Comparison of ENCODE assay signal across 1 cellular context in the genomic region with DNA sequence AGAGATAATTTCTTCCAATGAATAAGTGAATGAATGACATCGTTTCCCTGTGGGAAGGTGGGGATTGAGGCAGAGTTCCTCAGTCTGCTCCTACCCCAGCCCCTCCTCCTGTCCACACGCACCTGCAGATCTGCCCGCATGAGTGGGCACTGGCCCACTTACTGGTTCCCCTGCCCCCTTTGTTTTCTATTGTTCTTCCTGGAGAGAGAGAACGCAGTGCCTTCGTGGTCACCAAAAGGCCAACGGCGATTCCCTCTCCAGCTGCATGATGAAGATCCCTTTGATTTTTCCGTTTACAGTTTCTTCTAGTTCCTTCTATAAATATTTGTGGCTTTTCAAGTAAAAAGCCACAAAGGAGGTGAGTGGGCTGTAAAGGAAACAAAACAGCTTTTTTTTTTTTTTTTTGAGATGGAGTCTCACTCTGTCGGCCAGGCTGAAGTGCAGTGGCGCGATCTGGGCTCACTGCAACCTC.
TF ChIP-seq lines count a peak whose summit lies in the region.

No MANE protein-coding gene starts in this region.

TF ChIP-seq in GM12878, 131 proteins besides CTCF, POLR2A, EP300 and RAD21 (continues in another document):
- TF ChIP-seq, protein P1, sequence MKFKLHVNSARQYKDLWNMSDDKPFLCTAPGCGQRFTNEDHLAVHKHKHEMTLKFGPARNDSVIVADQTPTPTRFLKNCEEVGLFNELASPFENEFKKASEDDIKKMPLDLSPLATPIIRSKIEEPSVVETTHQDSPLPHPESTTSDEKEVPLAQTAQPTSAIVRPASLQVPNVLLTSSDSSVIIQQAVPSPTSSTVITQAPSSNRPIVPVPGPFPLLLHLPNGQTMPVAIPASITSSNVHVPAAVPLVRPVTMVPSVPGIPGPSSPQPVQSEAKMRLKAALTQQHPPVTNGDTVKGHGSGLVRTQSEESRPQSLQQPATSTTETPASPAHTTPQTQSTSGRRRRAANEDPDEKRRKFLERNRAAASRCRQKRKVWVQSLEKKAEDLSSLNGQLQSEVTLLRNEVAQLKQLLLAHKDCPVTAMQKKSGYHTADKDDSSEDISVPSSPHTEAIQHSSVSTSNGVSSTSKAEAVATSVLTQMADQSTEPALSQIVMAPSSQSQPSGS (IDR thresholded peaks at IDR 0.05; ENCODE audit: low read length) = no peak
- TF ChIP-seq, protein P2, sequence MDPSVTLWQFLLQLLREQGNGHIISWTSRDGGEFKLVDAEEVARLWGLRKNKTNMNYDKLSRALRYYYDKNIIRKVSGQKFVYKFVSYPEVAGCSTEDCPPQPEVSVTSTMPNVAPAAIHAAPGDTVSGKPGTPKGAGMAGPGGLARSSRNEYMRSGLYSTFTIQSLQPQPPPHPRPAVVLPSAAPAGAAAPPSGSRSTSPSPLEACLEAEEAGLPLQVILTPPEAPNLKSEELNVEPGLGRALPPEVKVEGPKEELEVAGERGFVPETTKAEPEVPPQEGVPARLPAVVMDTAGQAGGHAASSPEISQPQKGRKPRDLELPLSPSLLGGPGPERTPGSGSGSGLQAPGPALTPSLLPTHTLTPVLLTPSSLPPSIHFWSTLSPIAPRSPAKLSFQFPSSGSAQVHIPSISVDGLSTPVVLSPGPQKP (IDR thresholded peaks at IDR 0.05; ENCODE audit: low read depth, low read length) = no peak
- TF ChIP-seq, protein P3, sequence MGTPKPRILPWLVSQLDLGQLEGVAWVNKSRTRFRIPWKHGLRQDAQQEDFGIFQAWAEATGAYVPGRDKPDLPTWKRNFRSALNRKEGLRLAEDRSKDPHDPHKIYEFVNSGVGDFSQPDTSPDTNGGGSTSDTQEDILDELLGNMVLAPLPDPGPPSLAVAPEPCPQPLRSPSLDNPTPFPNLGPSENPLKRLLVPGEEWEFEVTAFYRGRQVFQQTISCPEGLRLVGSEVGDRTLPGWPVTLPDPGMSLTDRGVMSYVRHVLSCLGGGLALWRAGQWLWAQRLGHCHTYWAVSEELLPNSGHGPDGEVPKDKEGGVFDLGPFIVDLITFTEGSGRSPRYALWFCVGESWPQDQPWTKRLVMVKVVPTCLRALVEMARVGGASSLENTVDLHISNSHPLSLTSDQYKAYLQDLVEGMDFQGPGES (IDR thresholded peaks at IDR 0.05) = no peak
- TF ChIP-seq ESRRA (IDR thresholded peaks at IDR 0.05; ENCODE audit: low read length) (no peak), NRF1 (conservative IDR thresholded peaks at IDR 0.05; ENCODE audit: low read depth, low read length) (no peak), ZNF24 (IDR thresholded peaks at IDR 0.05) (peak; percentile 49), ATF7 (IDR thresholded peaks at IDR 0.05; ENCODE audit: low read depth) (no peak), MTA3 (IDR thresholded peaks at IDR 0.05; ENCODE audit: borderline replicate concordance, low read length) (no peak; the same call in 1 of the 2 replicates), IKZF1 (conservative IDR thresholded peaks at IDR 0.05) (peak; percentile 80), ZNF217 (IDR thresholded peaks at IDR 0.05) (no peak), CREM (IDR thresholded peaks at IDR 0.05; ENCODE audit: low read depth) (0 out of 2 replicates have a peak, but pooled peaks have one; percentile 29), KDM1A (IDR thresholded peaks at IDR 0.05; ENCODE audit: borderline replicate concordance) (no peak), HDGF (IDR thresholded peaks at IDR 0.05) (no peak), CHD1 (IDR thresholded peaks at IDR 0.05; ENCODE audit: low read depth, low read length) (no peak), SRF (IDR thresholded peaks at IDR 0.05; ENCODE audit: low read depth in 2 of 2, low read length in 2 of 2) (no peak), MEF2A (IDR thresholded peaks at IDR 0.05; ENCODE audit: insufficient read depth, low read depth, low read length) (peak; percentile 58), EED (IDR thresholded peaks at IDR 0.05; ENCODE audit: low read depth) (peak; percentile 60), GABPA (IDR thresholded peaks at IDR 0.05; ENCODE audit: low read depth) (no peak), NR2C2 (IDR thresholded peaks at IDR 0.05; ENCODE audit: borderline replicate concordance, control insufficient read depth, insufficient read length, low read depth) (no peak), YY1 (IDR thresholded peaks at IDR 0.05; ENCODE audit: low read depth, low read length) (no peak), HCFC1 (IDR thresholded peaks at IDR 0.05; ENCODE audit: low read length) (no peak), BACH1 (IDR thresholded peaks at IDR 0.05; ENCODE audit: borderline replicate concordance) (no peak), IKZF2 (IDR thresholded peaks at IDR 0.05) (peak; percentile 74 to 83), POLR2AphosphoS5 (IDR thresholded peaks at IDR 0.05; ENCODE audit: low read length) (peak; percentile 9; the same call in 1 of the 2 replicates), BMI1 (IDR thresholded peaks at IDR 0.05; ENCODE audit: borderline replicate concordance) (no peak), SP1 (IDR thresholded peaks at IDR 0.05; ENCODE audit: low read depth, low read length) (no peak), MXI1 (IDR thresholded peaks at IDR 0.05; ENCODE audit: low read depth, low read length) (no peak), SPI1 (IDR thresholded peaks at IDR 0.05; ENCODE audit: borderline replicate concordance, insufficient read depth, low read depth, low read length) (no peak), CBX3 (IDR thresholded peaks at IDR 0.05; ENCODE audit: borderline replicate concordance, low read depth) (no peak), KAT2A (conservative IDR thresholded peaks at IDR 0.05; ENCODE audit: control insufficient read depth, low read depth, low read length) (no peak), POLR2AphosphoS2 (IDR thresholded peaks at IDR 0.05; ENCODE audit: low read depth, low read length) (no peak), PAX8 (IDR thresholded peaks at IDR 0.05) (no peak), GATAD2B (conservative IDR thresholded peaks at IDR 0.05; ENCODE audit: low read depth) (0 out of 2 replicates have a peak, but pooled peaks have one; percentile 22)
- TF ChIP-seq, protein P4, sequence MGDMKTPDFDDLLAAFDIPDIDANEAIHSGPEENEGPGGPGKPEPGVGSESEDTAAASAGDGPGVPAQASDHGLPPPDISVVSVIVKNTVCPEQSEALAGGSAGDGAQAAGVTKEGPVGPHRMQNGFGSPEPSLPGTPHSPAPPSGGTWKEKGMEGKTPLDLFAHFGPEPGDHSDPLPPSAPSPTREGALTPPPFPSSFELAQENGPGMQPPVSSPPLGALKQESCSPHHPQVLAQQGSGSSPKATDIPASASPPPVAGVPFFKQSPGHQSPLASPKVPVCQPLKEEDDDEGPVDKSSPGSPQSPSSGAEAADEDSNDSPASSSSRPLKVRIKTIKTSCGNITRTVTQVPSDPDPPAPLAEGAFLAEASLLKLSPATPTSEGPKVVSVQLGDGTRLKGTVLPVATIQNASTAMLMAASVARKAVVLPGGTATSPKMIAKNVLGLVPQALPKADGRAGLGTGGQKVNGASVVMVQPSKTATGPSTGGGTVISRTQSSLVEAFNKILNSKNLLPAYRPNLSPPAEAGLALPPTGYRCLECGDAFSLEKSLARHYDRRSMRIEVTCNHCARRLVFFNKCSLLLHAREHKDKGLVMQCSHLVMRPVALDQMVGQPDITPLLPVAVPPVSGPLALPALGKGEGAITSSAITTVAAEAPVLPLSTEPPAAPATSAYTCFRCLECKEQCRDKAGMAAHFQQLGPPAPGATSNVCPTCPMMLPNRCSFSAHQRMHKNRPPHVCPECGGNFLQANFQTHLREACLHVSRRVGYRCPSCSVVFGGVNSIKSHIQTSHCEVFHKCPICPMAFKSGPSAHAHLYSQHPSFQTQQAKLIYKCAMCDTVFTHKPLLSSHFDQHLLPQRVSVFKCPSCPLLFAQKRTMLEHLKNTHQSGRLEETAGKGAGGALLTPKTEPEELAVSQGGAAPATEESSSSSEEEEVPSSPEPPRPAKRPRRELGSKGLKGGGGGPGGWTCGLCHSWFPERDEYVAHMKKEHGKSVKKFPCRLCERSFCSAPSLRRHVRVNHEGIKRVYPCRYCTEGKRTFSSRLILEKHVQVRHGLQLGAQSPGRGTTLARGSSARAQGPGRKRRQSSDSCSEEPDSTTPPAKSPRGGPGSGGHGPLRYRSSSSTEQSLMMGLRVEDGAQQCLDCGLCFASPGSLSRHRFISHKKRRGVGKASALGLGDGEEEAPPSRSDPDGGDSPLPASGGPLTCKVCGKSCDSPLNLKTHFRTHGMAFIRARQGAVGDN (IDR thresholded peaks at IDR 0.05) = no peak
- TF ChIP-seq, protein P5, sequence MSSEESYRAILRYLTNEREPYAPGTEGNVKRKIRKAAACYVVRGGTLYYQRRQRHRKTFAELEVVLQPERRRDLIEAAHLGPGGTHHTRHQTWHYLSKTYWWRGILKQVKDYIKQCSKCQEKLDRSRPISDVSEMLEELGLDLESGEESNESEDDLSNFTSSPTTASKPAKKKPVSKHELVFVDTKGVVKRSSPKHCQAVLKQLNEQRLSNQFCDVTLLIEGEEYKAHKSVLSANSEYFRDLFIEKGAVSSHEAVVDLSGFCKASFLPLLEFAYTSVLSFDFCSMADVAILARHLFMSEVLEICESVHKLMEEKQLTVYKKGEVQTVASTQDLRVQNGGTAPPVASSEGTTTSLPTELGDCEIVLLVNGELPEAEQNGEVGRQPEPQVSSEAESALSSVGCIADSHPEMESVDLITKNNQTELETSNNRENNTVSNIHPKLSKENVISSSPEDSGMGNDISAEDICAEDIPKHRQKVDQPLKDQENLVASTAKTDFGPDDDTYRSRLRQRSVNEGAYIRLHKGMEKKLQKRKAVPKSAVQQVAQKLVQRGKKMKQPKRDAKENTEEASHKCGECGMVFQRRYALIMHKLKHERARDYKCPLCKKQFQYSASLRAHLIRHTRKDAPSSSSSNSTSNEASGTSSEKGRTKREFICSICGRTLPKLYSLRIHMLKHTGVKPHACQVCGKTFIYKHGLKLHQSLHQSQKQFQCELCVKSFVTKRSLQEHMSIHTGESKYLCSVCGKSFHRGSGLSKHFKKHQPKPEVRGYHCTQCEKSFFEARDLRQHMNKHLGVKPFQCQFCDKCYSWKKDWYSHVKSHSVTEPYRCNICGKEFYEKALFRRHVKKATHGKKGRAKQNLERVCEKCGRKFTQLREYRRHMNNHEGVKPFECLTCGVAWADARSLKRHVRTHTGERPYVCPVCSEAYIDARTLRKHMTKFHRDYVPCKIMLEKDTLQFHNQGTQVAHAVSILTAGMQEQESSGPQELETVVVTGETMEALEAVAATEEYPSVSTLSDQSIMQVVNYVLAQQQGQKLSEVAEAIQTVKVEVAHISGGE (CRISPR knock-in tag; IDR thresholded peaks at IDR 0.05) = no peak
- TF ChIP-seq, protein P6, sequence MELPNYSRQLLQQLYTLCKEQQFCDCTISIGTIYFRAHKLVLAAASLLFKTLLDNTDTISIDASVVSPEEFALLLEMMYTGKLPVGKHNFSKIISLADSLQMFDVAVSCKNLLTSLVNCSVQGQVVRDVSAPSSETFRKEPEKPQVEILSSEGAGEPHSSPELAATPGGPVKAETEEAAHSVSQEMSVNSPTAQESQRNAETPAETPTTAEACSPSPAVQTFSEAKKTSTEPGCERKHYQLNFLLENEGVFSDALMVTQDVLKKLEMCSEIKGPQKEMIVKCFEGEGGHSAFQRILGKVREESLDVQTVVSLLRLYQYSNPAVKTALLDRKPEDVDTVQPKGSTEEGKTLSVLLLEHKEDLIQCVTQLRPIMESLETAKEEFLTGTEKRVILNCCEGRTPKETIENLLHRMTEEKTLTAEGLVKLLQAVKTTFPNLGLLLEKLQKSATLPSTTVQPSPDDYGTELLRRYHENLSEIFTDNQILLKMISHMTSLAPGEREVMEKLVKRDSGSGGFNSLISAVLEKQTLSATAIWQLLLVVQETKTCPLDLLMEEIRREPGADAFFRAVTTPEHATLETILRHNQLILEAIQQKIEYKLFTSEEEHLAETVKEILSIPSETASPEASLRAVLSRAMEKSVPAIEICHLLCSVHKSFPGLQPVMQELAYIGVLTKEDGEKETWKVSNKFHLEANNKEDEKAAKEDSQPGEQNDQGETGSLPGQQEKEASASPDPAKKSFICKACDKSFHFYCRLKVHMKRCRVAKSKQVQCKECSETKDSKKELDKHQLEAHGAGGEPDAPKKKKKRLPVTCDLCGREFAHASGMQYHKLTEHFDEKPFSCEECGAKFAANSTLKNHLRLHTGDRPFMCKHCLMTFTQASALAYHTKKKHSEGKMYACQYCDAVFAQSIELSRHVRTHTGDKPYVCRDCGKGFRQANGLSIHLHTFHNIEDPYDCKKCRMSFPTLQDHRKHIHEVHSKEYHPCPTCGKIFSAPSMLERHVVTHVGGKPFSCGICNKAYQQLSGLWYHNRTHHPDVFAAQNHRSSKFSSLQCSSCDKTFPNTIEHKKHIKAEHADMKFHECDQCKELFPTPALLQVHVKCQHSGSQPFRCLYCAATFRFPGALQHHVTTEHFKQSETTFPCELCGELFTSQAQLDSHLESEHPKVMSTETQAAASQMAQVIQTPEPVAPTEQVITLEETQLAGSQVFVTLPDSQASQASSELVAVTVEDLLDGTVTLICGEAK (IDR thresholded peaks at IDR 0.05; ENCODE audit: borderline replicate concordance) = no peak
- TF ChIP-seq, protein P7, sequence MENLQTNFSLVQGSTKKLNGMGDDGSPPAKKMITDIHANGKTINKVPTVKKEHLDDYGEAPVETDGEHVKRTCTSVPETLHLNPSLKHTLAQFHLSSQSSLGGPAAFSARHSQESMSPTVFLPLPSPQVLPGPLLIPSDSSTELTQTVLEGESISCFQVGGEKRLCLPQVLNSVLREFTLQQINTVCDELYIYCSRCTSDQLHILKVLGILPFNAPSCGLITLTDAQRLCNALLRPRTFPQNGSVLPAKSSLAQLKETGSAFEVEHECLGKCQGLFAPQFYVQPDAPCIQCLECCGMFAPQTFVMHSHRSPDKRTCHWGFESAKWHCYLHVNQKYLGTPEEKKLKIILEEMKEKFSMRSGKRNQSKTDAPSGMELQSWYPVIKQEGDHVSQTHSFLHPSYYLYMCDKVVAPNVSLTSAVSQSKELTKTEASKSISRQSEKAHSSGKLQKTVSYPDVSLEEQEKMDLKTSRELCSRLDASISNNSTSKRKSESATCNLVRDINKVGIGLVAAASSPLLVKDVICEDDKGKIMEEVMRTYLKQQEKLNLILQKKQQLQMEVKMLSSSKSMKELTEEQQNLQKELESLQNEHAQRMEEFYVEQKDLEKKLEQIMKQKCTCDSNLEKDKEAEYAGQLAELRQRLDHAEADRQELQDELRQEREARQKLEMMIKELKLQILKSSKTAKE (IDR thresholded peaks at IDR 0.05; ENCODE audit: low read depth, poor library complexity, severe bottlenecking) = no peak
- TF ChIP-seq, protein P8, sequence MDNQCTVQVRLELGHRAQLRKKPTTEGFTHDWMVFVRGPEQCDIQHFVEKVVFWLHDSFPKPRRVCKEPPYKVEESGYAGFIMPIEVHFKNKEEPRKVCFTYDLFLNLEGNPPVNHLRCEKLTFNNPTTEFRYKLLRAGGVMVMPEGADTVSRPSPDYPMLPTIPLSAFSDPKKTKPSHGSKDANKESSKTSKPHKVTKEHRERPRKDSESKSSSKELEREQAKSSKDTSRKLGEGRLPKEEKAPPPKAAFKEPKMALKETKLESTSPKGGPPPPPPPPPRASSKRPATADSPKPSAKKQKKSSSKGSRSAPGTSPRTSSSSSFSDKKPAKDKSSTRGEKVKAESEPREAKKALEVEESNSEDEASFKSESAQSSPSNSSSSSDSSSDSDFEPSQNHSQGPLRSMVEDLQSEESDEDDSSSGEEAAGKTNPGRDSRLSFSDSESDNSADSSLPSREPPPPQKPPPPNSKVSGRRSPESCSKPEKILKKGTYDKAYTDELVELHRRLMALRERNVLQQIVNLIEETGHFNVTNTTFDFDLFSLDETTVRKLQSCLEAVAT (IDR thresholded peaks at IDR 0.05) = no peak; the same call in 1 of the 2 replicates
